Comparison of ENCODE assay signal across 1 cellular context in genomic region chr19:43224855-43225253, GRCh38.
TF ChIP-seq lines count a peak whose summit lies in the region.

No MANE protein-coding gene starts in this region.

TF ChIP-seq in HEK293, 187 proteins besides CTCF, POLR2A, EP300 and RAD21:
- TF ChIP-seq ZNF48 (tag by site-specific recombination; IDR thresholded peaks at IDR 0.05) (no peak), ZBTB17 (tag by site-specific recombination; IDR thresholded peaks at IDR 0.05) (peak; percentile 90), ZBTB21 (tag by site-specific recombination; IDR thresholded peaks at IDR 0.05) (0 out of 2 replicates have a peak, but pooled peaks have one; percentile 8)
